16 cellular contexts compared by ENCODE assay signal in genomic region chr5:116738270-116738947, GRCh38.
A peak's percentile ranks its signal among the peaks of the same experiment; 100 is the strongest.
DNase-seq lines count a peak whose midpoint lies in the region; ATAC-seq and TF ChIP-seq lines count a peak whose summit lies in the region.
"Had no signal": no experiment of that assay in that cellular context is flagged by ENCODE, and none has a peak within 500 bp of the region (broad histone marks: within the 10 kb centered on the region; RNA-seq: fewer than 3 reads in every experiment).

No MANE protein-coding gene starts in this region.

- peaks cover 42% of the 10 kb centered on the region for H3K4me1 Mint-ChIP-seq in brain
- no peaks in the 10 kb centered on the region for H3K4me1 Mint-ChIP-seq in natural killer cell treated with Interleukin-12 subunit alpha and Interleukin-12 subunit beta and Interleukin-15 and Interleukin-18, amount 100 ng/mL, for 72 hours (ENCODE audit: low read depth in 2 of 2)
- H3K4me1 Mint-ChIP-seq: activated CD4-positive, alpha-beta T cell treated with anti-CD3 and anti-CD28 coated beads, Interleukin-2, amount 10 ng/mL, durations not matched to agents 7 days and 5 days; memory B cell had no signal

- no peaks in the 10 kb centered on the region for H3K36me3 ChIP-seq in right atrium auricular region

- H3K27me3 ChIP-seq in right atrium auricular region = no peaks in the 10 kb centered on the region
- H3K27me3 ChIP-seq: testis had no signal

- no peaks in the 10 kb centered on the region for H3K36me3 Mint-ChIP-seq in brain
- no peaks in the 10 kb centered on the region for H3K36me3 Mint-ChIP-seq in natural killer cell treated with Interleukin-12 subunit alpha and Interleukin-12 subunit beta and Interleukin-15 and Interleukin-18, amount 100 ng/mL, for 72 hours
- H3K36me3 Mint-ChIP-seq: memory B cell had no signal

- H3K4me3 Mint-ChIP-seq in brain = peak overlapping the region in 2 of 5 experiments; percentile 7 to 10
- no peak overlapping the region for H3K4me3 Mint-ChIP-seq in natural killer cell treated with Interleukin-12 subunit alpha and Interleukin-12 subunit beta and Interleukin-15 and Interleukin-18, amount 100 ng/mL, for 72 hours
- H3K4me3 Mint-ChIP-seq: activated CD4-positive, alpha-beta T cell treated with anti-CD3 and anti-CD28 coated beads, Interleukin-2, amount 10 ng/mL, durations not matched to agents 7 days and 5 days; memory B cell had no signal

- no peak overlapping the region for H3K4me3 ChIP-seq in right atrium auricular region
- H3K4me3 ChIP-seq: coronary artery, testis had no signal

- H3K27me3 Mint-ChIP-seq in brain = no peaks in the 10 kb centered on the region
- H3K27me3 Mint-ChIP-seq in natural killer cell treated with Interleukin-12 subunit alpha and Interleukin-12 subunit beta and Interleukin-15 and Interleukin-18, amount 100 ng/mL, for 72 hours = no peaks in the 10 kb centered on the region
- H3K27me3 Mint-ChIP-seq: activated CD4-positive, alpha-beta T cell treated with anti-CD3 and anti-CD28 coated beads, Interleukin-2, amount 10 ng/mL, durations not matched to agents 7 days and 5 days had no signal

- peaks cover 0 to 32% of the 10 kb centered on the region in 2 donors for H3K4me1 ChIP-seq in right atrium auricular region
- H3K4me1 ChIP-seq: testis had no signal

- peak overlapping the region; percentile 15 to 88 (median 54) for H3K27ac Mint-ChIP-seq in brain
- no peak overlapping the region for H3K27ac Mint-ChIP-seq in natural killer cell treated with Interleukin-12 subunit alpha and Interleukin-12 subunit beta and Interleukin-15 and Interleukin-18, amount 100 ng/mL, for 72 hours
- H3K27ac Mint-ChIP-seq: activated CD4-positive, alpha-beta T cell treated with anti-CD3 and anti-CD28 coated beads, Interleukin-2, amount 10 ng/mL, durations not matched to agents 7 days and 5 days; memory B cell had no signal

- H3K9me3 Mint-ChIP-seq in brain = peaks cover 0 to 2% (median under 1%) of the 10 kb centered on the region in 5 experiments
- H3K9me3 Mint-ChIP-seq in natural killer cell treated with Interleukin-12 subunit alpha and Interleukin-12 subunit beta and Interleukin-15 and Interleukin-18, amount 100 ng/mL, for 72 hours = peaks cover 4% of the 10 kb centered on the region

- DNase-seq in Right ventricle myocardium superior (peak; percentile 57), right atrium auricular region (ENCODE audit: low spot score) (no peak), left kidney (ENCODE audit: low read depth, low spot score) (peak; percentile 50), NCI-H146 (lab: John Stamatoyannopoulos, UW) (no peak)
- DNase-seq in natural killer cell treated with Interleukin-12 subunit alpha and Interleukin-12 subunit beta and Interleukin-15 and Interleukin-18, amount 100 ng/mL, for 72 hours (ENCODE audit: low spot score) = no peak
- DNase-seq in stimulated activated naive CD4-positive, alpha-beta T cell (lab: John Stamatoyannopoulos, UW) = no peak
- DNase-seq: activated CD4-positive, alpha-beta T cell treated with anti-CD3 and anti-CD28 coated beads, Interleukin-2, amount 10 ng/mL, durations not matched to agents 7 days and 5 days; activated T-cell treated with anti-CD3 and anti-CD28 coated beads, Interleukin-2, amount 50 U/mL, for 48 hours; NCI-H1105; NCI-H526; T-helper 9 cell; testis had no signal

- intact Hi-C loops in Right ventricle myocardium superior (cut with DNase I) = no loop called here

- no peaks in the 10 kb centered on the region for H3K9me3 ChIP-seq in right atrium auricular region
- H3K9me3 ChIP-seq: testis had no signal

- TF ChIP-seq CTCF in right atrium auricular region (IDR thresholded peaks at IDR 0.05) (no peak), brain (conservative IDR thresholded peaks at IDR 0.05) (no peak)

- H3K27ac ChIP-seq in right atrium auricular region = no peak overlapping the region
- H3K27ac ChIP-seq: testis had no signal

- ATAC-seq in Right ventricle myocardium superior (ENCODE audit: poor library complexity) (peak; percentile 66), GM21360 (IDR thresholded peaks at IDR 0.05; ENCODE audit: unreplicated experiment) (no peak)
- ATAC-seq in natural killer cell treated with Interleukin-12 subunit alpha and Interleukin-12 subunit beta and Interleukin-15 and Interleukin-18, amount 100 ng/mL, for 72 hours = no peak

Comparison
In these comparisons a context has a peak if more than half of its experiments do, and no peak if none do; other contexts are left out.
1. DNase-seq: peak in Right ventricle myocardium superior (single experiment) and left kidney (single experiment); none in right atrium auricular region (single experiment), natural killer cell treated with Interleukin-12 subunit alpha and Interleukin-12 subunit beta and Interleukin-15 and Interleukin-18, amount 100 ng/mL, for 72 hours (single experiment), stimulated activated naive CD4-positive, alpha-beta T cell (0 of 6) and NCI-H146 (single experiment).
2. H3K27ac Mint-ChIP-seq: peak in brain (5 of 5); none in natural killer cell treated with Interleukin-12 subunit alpha and Interleukin-12 subunit beta and Interleukin-15 and Interleukin-18, amount 100 ng/mL, for 72 hours (0 of 2).